ENCODE assay signal across 7 cellular contexts in the genomic region with DNA sequence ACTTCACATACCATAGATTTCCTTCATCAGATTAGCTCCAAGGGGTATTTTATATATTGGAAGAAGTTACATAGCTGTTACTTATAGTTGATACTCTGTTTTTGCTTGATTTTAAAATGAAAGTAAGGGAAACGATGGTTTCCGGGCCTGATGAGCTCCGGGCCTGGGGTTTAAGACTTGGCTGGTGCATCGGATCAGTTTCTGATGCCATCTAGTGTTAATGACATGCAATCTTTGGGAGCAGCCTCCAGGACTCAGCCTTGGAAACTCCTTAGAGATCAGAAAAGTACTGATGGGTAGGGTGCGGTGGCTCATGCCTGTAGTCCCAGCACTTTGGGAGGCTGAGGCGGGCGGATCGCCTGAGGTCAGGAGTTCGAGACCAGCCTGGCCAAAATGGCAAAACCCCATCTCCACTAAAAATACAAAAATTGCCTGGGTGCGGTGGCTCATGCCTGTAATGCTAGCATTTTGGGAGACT. TPM values are rescaled to one million over a fixed set of nuclear protein-coding genes. Genes with fewer than 3 reads are reported as not detected.
DNase-seq lines count a peak whose midpoint lies in the region; ATAC-seq and TF ChIP-seq lines count a peak whose summit lies in the region.

No MANE protein-coding gene starts in this region.

- H3K4me1 ChIP-seq in adipocyte (ENCODE audit: control insufficient read depth, insufficient read depth, low read length): peaks cover 8% of the 10 kb centered on the region
- no peaks in the 10 kb centered on the region for H3K4me1 ChIP-seq in prostate gland (replicated peaks)

- H3K27me3 ChIP-seq in adipocyte (replicated peaks; ENCODE audit: control insufficient read depth, insufficient read depth, low read length): no peaks in the 10 kb centered on the region
- no peaks in the 10 kb centered on the region for H3K27me3 ChIP-seq in prostate gland (replicated peaks; ENCODE audit: insufficient read depth)

- H3K27ac ChIP-seq in prostate gland: no peak overlapping the region

- peak; percentile 91 to 93 for ATAC-seq in left cardiac atrium
- ATAC-seq in HG02610 (IDR thresholded peaks at IDR 0.05; ENCODE audit: unreplicated experiment): no peak

- H3K4me3 ChIP-seq in adipocyte (ENCODE audit: low read length) (peak overlapping the region; percentile 66), prostate gland (no peak overlapping the region)

- DNase-seq in MV-4-11 (lab: John Stamatoyannopoulos, UW) (peak; percentile 74), SKM-1 (lab: John Stamatoyannopoulos, UW; ENCODE audit: unreplicated experiment) (peak; percentile 21), adipocyte (ENCODE audit: low read depth) (peak; percentile 93), left cardiac atrium (peak; percentile 62), prostate gland (ENCODE audit: low spot score) (peak; percentile 66)

- peak overlapping the region; percentile 80 for H3K9ac ChIP-seq in adipocyte (ENCODE audit: low read length)

- H3K9me3 ChIP-seq in adipocyte (ENCODE audit: control insufficient read depth, low read length) (peaks cover 7% of the 10 kb centered on the region), prostate gland (no peaks in the 10 kb centered on the region)

- TF ChIP-seq CTCF in GM12874 (IDR thresholded peaks at IDR 0.05; ENCODE audit: insufficient read depth, low read depth, low read length) (peak; percentile 33; the same call in 1 of the 2 replicates), prostate gland (IDR thresholded peaks at IDR 0.05) (peak; percentile 7 to 66 (median 54))

- WGBS in prostate gland: 24% methylated on average over 10 of the region's 10 CpGs

- no peaks in the 10 kb centered on the region for H3K36me3 ChIP-seq in adipocyte (ENCODE audit: control insufficient read depth, insufficient read depth, low read length, severe bottlenecking)
- no peaks in the 10 kb centered on the region for H3K36me3 ChIP-seq in prostate gland

- no peak for TF ChIP-seq POLR2A in prostate gland (IDR thresholded peaks at IDR 0.05)

- intact Hi-C loops in left cardiac atrium (cut with DNase I): loop anchor here in 1 of 2 donors (2.0 kb wide), 1 partner anchor 193 kb away; no protein-coding TSS in a partner anchor
- intact Hi-C loops in prostate gland (cut with DNase I): loop anchor here (10.0 kb wide), 1 partner anchor 171 kb away; no protein-coding TSS in a partner anchor

RNA-seq across cellular contexts. Expression of a gene that starts 47.1 kb away (rescaled TPM):
- total RNA-seq in left cardiac atrium: 10 to 100 TPM; 29.8 to 34.0 TPM
- 10 to 100 TPM; 41.0 to 41.4 TPM for total RNA-seq in prostate gland

RNA-seq across cellular contexts. Expression of a gene that starts 54.4 kb away (rescaled TPM):
- total RNA-seq in left cardiac atrium (10 to 100 TPM; 33.4 to 41.2 TPM), prostate gland (100 to 1,000 TPM in 1 of 2 donors, 10 to 100 TPM in 1; 86.1 to 149 TPM)

Comparison
In these comparisons a context has a peak if more than half of its experiments do, and no peak if none do; other contexts are left out.
1. DNase-seq: peak in every context shown above with its lines; median percentile 93 in adipocyte; 74 in MV-4-11; 66 in prostate gland; 62 in left cardiac atrium; 21 in SKM-1.